In genomic region chr19:55115446-55116065, GRCh38 we compare ENCODE assay signal across 1 cellular context.
TF ChIP-seq lines count a peak whose summit lies in the region.

No MANE protein-coding gene starts in this region.

TF ChIP-seq in HepG2, 621 proteins besides CTCF, POLR2A, EP300 and RAD21:
- TF ChIP-seq CREB1 (IDR thresholded peaks at IDR 0.05) (no peak), CREB1 (CRISPR knock-in tag; IDR thresholded peaks at IDR 0.05) (no peak), TFAP4 (IDR thresholded peaks at IDR 0.05; ENCODE audit: borderline replicate concordance, low read depth) (no peak), XRCC5 (optimal IDR thresholded peaks at IDR 0.05; ENCODE audit: low read length) (no peak), TRIM24 (CRISPR knock-in tag; IDR thresholded peaks at IDR 0.05) (no peak)
